21 cellular contexts compared by ENCODE assay signal in the genomic region with DNA sequence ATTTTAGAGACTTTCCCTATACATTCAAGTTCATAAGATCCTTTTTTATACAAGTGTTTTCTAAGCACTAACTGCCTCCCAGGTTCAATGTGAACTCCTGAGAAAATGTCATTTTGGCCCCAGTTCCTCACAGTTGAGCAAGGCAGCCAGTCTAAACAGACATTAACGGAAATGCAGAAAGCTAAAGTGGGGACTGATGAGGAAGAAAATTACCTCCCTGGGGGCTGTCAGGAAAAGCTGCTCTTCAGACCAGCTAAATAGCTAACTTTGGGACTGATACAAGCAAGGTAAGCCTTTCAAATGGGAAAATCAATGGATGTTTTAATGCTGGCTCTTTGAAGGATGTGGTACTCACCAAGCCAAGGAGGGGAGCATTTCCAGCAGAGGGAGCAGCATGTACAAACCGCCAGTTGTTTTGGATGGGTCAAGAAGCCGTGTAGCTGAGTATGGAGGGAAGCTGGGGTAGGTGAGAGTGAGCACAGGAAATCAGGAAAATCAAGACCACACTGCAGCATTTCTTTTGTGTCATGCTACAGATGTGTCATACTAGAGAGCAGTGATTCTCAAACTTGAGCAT.
A peak's percentile ranks its signal among the peaks of the same experiment; 100 is the strongest.
DNase-seq lines count a peak whose midpoint lies in the region; ATAC-seq, FAIRE-seq and TF ChIP-seq lines count a peak whose summit lies in the region.
"Had no signal": no experiment of that assay in that cellular context is flagged by ENCODE, and none has a peak within 500 bp of the region (broad histone marks: within the 10 kb centered on the region; RNA-seq: fewer than 3 reads in every experiment).

No MANE protein-coding gene starts in this region.

- no peak overlapping the region for H2BK12ac ChIP-seq in H9 (ENCODE audit: insufficient read length, low read depth, low read length)
- H2BK12ac ChIP-seq in H1 (ENCODE audit: low read depth, low read length), result no peak overlapping the region; the same call in 1 of the 2 replicates

- DNase-seq in H9, result peak; percentile 33
- peak; percentile 10 for DNase-seq in NCI-H69 (lab: John Stamatoyannopoulos, UW)
- DNase-seq in H1 (ENCODE audit: low read depth in 1 of 2, low spot score in 2 of 2), result no peak
- peak; percentile 27 for DNase-seq in mesendoderm
- DNase-seq in activated T-cell treated with anti-CD3 and anti-CD28 coated beads, Interleukin-2, amount 50 U/mL, for 4 hours, result no peak
- DNase-seq in DMS 273 (lab: John Stamatoyannopoulos, UW; ENCODE audit: unreplicated experiment), result no peak
- no peak for DNase-seq in activated T-cell treated with anti-CD3 and anti-CD28 coated beads, Interleukin-2, amount 50 U/mL, for 24 hours
- DNase-seq: CD4-positive, CD25-positive, alpha-beta regulatory T cell; DMS 273 treated with DMSO at 0.1 percent for 48 hours; DMS79 treated with DMSO at 0.1 percent for 48 hours; GM23248; KBM-7; NCI-H1105; NCI-H146; NCI-H2029; NCI-H2171; NCI-H345; NCI-H524 treated with DMSO at 0.1 percent for 48 hours had no signal

- no peaks in the 10 kb centered on the region for H3K9me3 ChIP-seq in H9 (ENCODE audit: control insufficient read depth, low read depth, low read length)
- no peaks in the 10 kb centered on the region for H3K9me3 ChIP-seq in H1 (ENCODE audit: insufficient read depth in 2 of 2, low read depth in 1 of 2, low read length in 1 of 2)

- CTCF ChIA-PET in H1 (lab: Charles Lee; ENCODE audit: partially characterized antibody), result interaction anchor here (0.7 to 2.5 kb wide), 17 partner anchors 9 to 219 kb away, joined by 3 to 12 read pairs (median 3); no protein-coding TSS in a partner anchor

- no peak overlapping the region for H4K5ac ChIP-seq in H9 (ENCODE audit: insufficient read length, low read depth, low read length)
- no peak overlapping the region for H4K5ac ChIP-seq in H1 (ENCODE audit: insufficient read length, low read depth, low read length)
- H4K5ac ChIP-seq in mesendoderm (ENCODE audit: low read length), result no peak overlapping the region

- H3K23ac ChIP-seq in H9 (ENCODE audit: insufficient read length, low read depth, low read length) (no peak overlapping the region), H1 (ENCODE audit: insufficient read length) (no peak overlapping the region), mesendoderm (ENCODE audit: low read length) (no peak overlapping the region)

- no peaks in the 10 kb centered on the region for H3K9me3 Mint-ChIP-seq in H9
- H3K9me3 Mint-ChIP-seq in activated T-cell treated with anti-CD3 and anti-CD28 coated beads, Interleukin-2, amount 50 U/mL, for 4 hours, result no peaks in the 10 kb centered on the region
- no peaks in the 10 kb centered on the region for H3K9me3 Mint-ChIP-seq in activated T-cell treated with anti-CD3 and anti-CD28 coated beads, Interleukin-2, amount 50 U/mL, for 24 hours

- H3K36me3 ChIP-seq in H1 (ENCODE audit: control insufficient read depth in 2 of 4, insufficient read depth in 4 of 4, low read length in 3 of 4) (no peaks in the 10 kb centered on the region), mesendoderm (ENCODE audit: control insufficient read depth, insufficient read depth, low read length) (no peaks in the 10 kb centered on the region)

- H3K56ac ChIP-seq in H9 (ENCODE audit: insufficient read length, low read depth, low read length), result no peak overlapping the region
- H3K56ac ChIP-seq in H1 (replicated peaks; ENCODE audit: insufficient read length, low read depth, low read length), result no peak overlapping the region
- H3K56ac ChIP-seq in mesendoderm (ENCODE audit: low read length), result no peak overlapping the region

- H3K79me1 ChIP-seq in H9 (ENCODE audit: insufficient read depth, low read depth, low read length, poor library complexity, severe bottlenecking) (no peaks in the 10 kb centered on the region), H1 (ENCODE audit: low read depth, low read length) (no peaks in the 10 kb centered on the region), mesendoderm (ENCODE audit: low read length) (no peaks in the 10 kb centered on the region)

- TF ChIP-seq RAD21 in H1 (IDR thresholded peaks at IDR 0.05 in 1 of 2, conservative IDR thresholded peaks at IDR 0.05 in 1 of 2; ENCODE audit: low read depth in 2 of 2, low read length in 2 of 2), result peak in 1 of 2 experiments; percentile 30; a peak in 2 of 4 replicates

- H2BK5ac ChIP-seq in H9 (ENCODE audit: insufficient read length, low read length), result no peak overlapping the region
- no peak overlapping the region for H2BK5ac ChIP-seq in H1 (ENCODE audit: low read depth, low read length)
- H2BK5ac ChIP-seq in mesendoderm (ENCODE audit: low read length), result no peak overlapping the region

- H3T11ph ChIP-seq in H9 (ENCODE audit: low read length), result no peak overlapping the region

- peaks cover 13 to 15% of the 10 kb centered on the region in 2 experiments for H3K4me1 Mint-ChIP-seq in H9
- H3K4me1 Mint-ChIP-seq in activated T-cell treated with anti-CD3 and anti-CD28 coated beads, Interleukin-2, amount 50 U/mL, for 4 hours (ENCODE audit: low read depth), result no peaks in the 10 kb centered on the region
- H3K4me1 Mint-ChIP-seq in activated T-cell treated with anti-CD3 and anti-CD28 coated beads, Interleukin-2, amount 50 U/mL, for 24 hours (ENCODE audit: low read depth), result no peaks in the 10 kb centered on the region
- H3K4me1 Mint-ChIP-seq: CD4-positive, CD25-positive, alpha-beta regulatory T cell had no signal

- H2BK20ac ChIP-seq in H9 (ENCODE audit: low read depth, low read length, poor library complexity, severe bottlenecking), result no peak overlapping the region
- no peak overlapping the region for H2BK20ac ChIP-seq in H1 (ENCODE audit: low read length)

- H4K8ac ChIP-seq in H9 (replicated peaks; ENCODE audit: insufficient read length, low read depth, low read length) (no peak overlapping the region), H1 (ENCODE audit: extremely low read depth, insufficient read depth, low read length) (no peak overlapping the region), mesendoderm (ENCODE audit: low read depth, low read length) (no peak overlapping the region)

- no peak overlapping the region for H3K4me3 ChIP-seq in H1 (ENCODE audit: extremely low read depth in 1 of 4, insufficient read depth in 2 of 4, low read depth in 3 of 4, low read length in 4 of 4)
- no peak overlapping the region for H3K4me3 ChIP-seq in mesendoderm (ENCODE audit: low read length)
- H3K4me3 ChIP-seq: GM12878, GM23248 had no signal

- TF ChIP-seq POLR2A in H1 (IDR thresholded peaks at IDR 0.05; ENCODE audit: control extremely low read depth in 1 of 2, low read depth in 2 of 2, low read length in 2 of 2), result no peak

- H4K20me1 ChIP-seq in H9 (ENCODE audit: control insufficient read depth, insufficient read depth, insufficient read length) (no peaks in the 10 kb centered on the region), H1 (replicated peaks in 1 of 2; ENCODE audit: control insufficient read depth in 1 of 2, insufficient read depth in 2 of 2, low read length in 2 of 2) (no peaks in the 10 kb centered on the region)

- H3K9ac ChIP-seq in H9 (ENCODE audit: extremely low read depth, insufficient read length, low read length) (no peak overlapping the region), H1 (replicated peaks in 1 of 4; ENCODE audit: extremely low read depth in 1 of 4, low read depth in 3 of 4, low read length in 3 of 4) (no peak overlapping the region), mesendoderm (ENCODE audit: low read length) (no peak overlapping the region)
- H3K9ac ChIP-seq: GM23248 had no signal

- no CpG with 5 or more reads among the region's 3 CpGs for WGBS in H9 (ENCODE audit: extremely low coverage, insufficient read length, low lambda C conversion rate)
- 75% methylated on average over 3 of the region's 3 CpGs; no CpG with 5 or more reads in 1 of the 2 experiments for WGBS in H1 (ENCODE audit: extremely low coverage in 1 of 2, insufficient coverage in 1 of 2, insufficient read length in 1 of 2, insufficient replicate concordance in 2 of 2, low coverage in 1 of 2, low lambda C conversion rate in 2 of 2, missing lambda C conversion rate in 1 of 2), 2 experiments
- WGBS in mesendoderm (ENCODE audit: extremely low coverage, insufficient coverage, low lambda C conversion rate), result no CpG with 5 or more reads among the region's 3 CpGs

- H3K4me1 ChIP-seq in H9 (ENCODE audit: insufficient read depth, low read length) (peaks cover 3% of the 10 kb centered on the region; the same call in 1 of the 2 replicates), H1 (replicated peaks in 1 of 4; ENCODE audit: control insufficient read depth in 3 of 4, insufficient read depth in 4 of 4, low read length in 3 of 4) (peaks cover 0 to 7% (median 3%) of the 10 kb centered on the region in 4 experiments; a peak in 3 of 7 replicates), mesendoderm (ENCODE audit: control insufficient read depth, low read depth, low read length) (no peaks in the 10 kb centered on the region)

- TF ChIP-seq CTCF in H9 (conservative IDR thresholded peaks at IDR 0.05) (peak; percentile 45; the same call in 2 of the 3 replicates), H1 (IDR thresholded peaks at IDR 0.05; ENCODE audit: control extremely low read depth in 1 of 3, insufficient read depth in 1 of 3, low read depth in 1 of 3, low read length in 3 of 3) (peak; percentile 14 to 35 (median 14); a peak in 2 of 4 replicates)

- no peak overlapping the region for H3K14ac ChIP-seq in H9 (ENCODE audit: insufficient read depth, low read length)
- no peak overlapping the region for H3K14ac ChIP-seq in H1 (ENCODE audit: insufficient read length)

- ATAC-seq in activated T-cell treated with anti-CD3 and anti-CD28 coated beads, Interleukin-2, amount 50 U/mL, for 4 hours, result no peak
- ATAC-seq: GM12878, SK-N-SH treated with all-trans-retinoic acid at 6 μM for 48 hours had no signal

- no peak overlapping the region for H3K4me3 Mint-ChIP-seq in H9
- no peak overlapping the region for H3K4me3 Mint-ChIP-seq in activated T-cell treated with anti-CD3 and anti-CD28 coated beads, Interleukin-2, amount 50 U/mL, for 4 hours
- no peak overlapping the region for H3K4me3 Mint-ChIP-seq in activated T-cell treated with anti-CD3 and anti-CD28 coated beads, Interleukin-2, amount 50 U/mL, for 24 hours
- H3K4me3 Mint-ChIP-seq: CD4-positive, CD25-positive, alpha-beta regulatory T cell had no signal

- H2AFZ ChIP-seq in H9 (ENCODE audit: low read length) (no peak overlapping the region), H1 (ENCODE audit: low read length) (0 out of 2 replicates have a peak overlapping the region, but pooled peaks have one; percentile 19)
- H2AFZ ChIP-seq: GM23248 had no signal

- H4K91ac ChIP-seq in H9 (ENCODE audit: insufficient read length, low read depth, low read length), result no peak overlapping the region
- H4K91ac ChIP-seq in H1 (replicated peaks; ENCODE audit: insufficient read length, low read length), result no peak overlapping the region

- H3K18ac ChIP-seq in H9 (ENCODE audit: insufficient read length, low read depth, low read length) (no peak overlapping the region), H1 (ENCODE audit: extremely low read depth, low read length) (no peak overlapping the region), mesendoderm (ENCODE audit: low read length) (no peak overlapping the region)

- H3K27ac Mint-ChIP-seq in H9, result no peak overlapping the region
- no peak overlapping the region for H3K27ac Mint-ChIP-seq in activated T-cell treated with anti-CD3 and anti-CD28 coated beads, Interleukin-2, amount 50 U/mL, for 24 hours
- H3K27ac Mint-ChIP-seq: CD4-positive, CD25-positive, alpha-beta regulatory T cell had no signal

- H2AK5ac ChIP-seq in H9 (ENCODE audit: insufficient read length, low read length) (no peak overlapping the region), H1 (ENCODE audit: low read depth, low read length) (no peak overlapping the region), mesendoderm (ENCODE audit: low read length) (no peak overlapping the region)

- FAIRE-seq in H1 (lab: Jason Lieb, UNC), result peak; percentile 55
- FAIRE-seq: GM12878 had no signal

- no peak overlapping the region for H3K27ac ChIP-seq in H9 (ENCODE audit: insufficient read length, low read depth, low read length)
- no peak overlapping the region for H3K27ac ChIP-seq in H1 (ENCODE audit: low read depth, low read length)
- H3K27ac ChIP-seq in mesendoderm (ENCODE audit: low read depth, low read length), result no peak overlapping the region
- H3K27ac ChIP-seq: GM23248, RWPE1 had no signal

- no peaks in the 10 kb centered on the region; the same call in 1 of the 2 replicates for H3K27me3 Mint-ChIP-seq in H9 (ENCODE audit: low read depth)
- H3K27me3 Mint-ChIP-seq in activated T-cell treated with anti-CD3 and anti-CD28 coated beads, Interleukin-2, amount 50 U/mL, for 4 hours (ENCODE audit: low read depth), result no peaks in the 10 kb centered on the region
- peaks cover 21% of the 10 kb centered on the region for H3K27me3 Mint-ChIP-seq in activated T-cell treated with anti-CD3 and anti-CD28 coated beads, Interleukin-2, amount 50 U/mL, for 24 hours

- H2BK120ac ChIP-seq in H9 (ENCODE audit: low read depth, low read length, poor library complexity, severe bottlenecking) (no peak overlapping the region), H1 (replicated peaks; ENCODE audit: low read depth, low read length) (no peak overlapping the region), mesendoderm (ENCODE audit: low read depth, low read length) (no peak overlapping the region)

- POLR2A ChIA-PET in H1 (lab: Charles Lee; ENCODE audit: partially characterized antibody), result no interaction called here

- H3K4me2 ChIP-seq in H9 (ENCODE audit: insufficient read depth, insufficient read length, low read length) (no peak overlapping the region), H1 (ENCODE audit: insufficient read depth in 1 of 2, low read depth in 2 of 2, low read length in 2 of 2) (no peak overlapping the region), mesendoderm (ENCODE audit: low read length) (no peak overlapping the region)

- H3K27me3 ChIP-seq in H9 (ENCODE audit: insufficient read depth, low read length) (no peaks in the 10 kb centered on the region), H1 (replicated peaks in 1 of 4; ENCODE audit: control insufficient read depth in 3 of 4, extremely low read depth in 1 of 4, insufficient read depth in 3 of 4, low read length in 3 of 4) (no peaks in the 10 kb centered on the region), mesendoderm (ENCODE audit: insufficient read depth, low read length, poor library complexity) (no peaks in the 10 kb centered on the region)

- TF ChIP-seq EP300 in H1 (IDR thresholded peaks at IDR 0.05; ENCODE audit: borderline replicate concordance in 1 of 2, low read depth in 2 of 2, low read length in 2 of 2), result no peak

- no peak overlapping the region for H2BK15ac ChIP-seq in H9 (ENCODE audit: low read depth, low read length)
- no peak overlapping the region; the same call in 1 of the 2 replicates for H2BK15ac ChIP-seq in H1 (ENCODE audit: low read length)
- H2BK15ac ChIP-seq in mesendoderm (replicated peaks; ENCODE audit: low read depth), result no peak overlapping the region

- H3K79me2 ChIP-seq in H9 (ENCODE audit: insufficient read depth, low read length), result no peaks in the 10 kb centered on the region
- no peaks in the 10 kb centered on the region for H3K79me2 ChIP-seq in H1 (ENCODE audit: control insufficient read depth in 1 of 2, insufficient read depth in 2 of 2, low read length in 2 of 2)
- no peaks in the 10 kb centered on the region for H3K79me2 ChIP-seq in mesendoderm (ENCODE audit: control insufficient read depth, insufficient read depth, low read length)

- no peaks in the 10 kb centered on the region; a peak in 1 of 7 replicates for H3K36me3 Mint-ChIP-seq in H9 (ENCODE audit: insufficient read depth in 1 of 3, low read depth in 3 of 3)
- no peaks in the 10 kb centered on the region for H3K36me3 Mint-ChIP-seq in activated T-cell treated with anti-CD3 and anti-CD28 coated beads, Interleukin-2, amount 50 U/mL, for 4 hours (ENCODE audit: insufficient read depth)
- H3K36me3 Mint-ChIP-seq in activated T-cell treated with anti-CD3 and anti-CD28 coated beads, Interleukin-2, amount 50 U/mL, for 24 hours (ENCODE audit: low read depth), result no peaks in the 10 kb centered on the region
- H3K36me3 Mint-ChIP-seq: CD4-positive, CD25-positive, alpha-beta regulatory T cell had no signal

- no peak overlapping the region for H3K4ac ChIP-seq in H9 (ENCODE audit: low read depth, low read length)
- H3K4ac ChIP-seq in H1 (replicated peaks; ENCODE audit: insufficient read length, low read depth, low read length), result no peak overlapping the region
- no peak overlapping the region for H3K4ac ChIP-seq in mesendoderm (ENCODE audit: low read depth, low read length)

- H3K23me2 ChIP-seq in H9 (ENCODE audit: insufficient read length, low read depth, low read length, poor library complexity, severe bottlenecking), result no peaks in the 10 kb centered on the region
- no peaks in the 10 kb centered on the region for H3K23me2 ChIP-seq in H1 (ENCODE audit: low read depth, low read length)

Comparison
In these comparisons a context has a peak if more than half of its experiments do, and no peak if none do; other contexts are left out.
1. DNase-seq: peak in H9 (single experiment), NCI-H69 (single experiment) and mesendoderm (single experiment); none in H1 (0 of 2), activated T-cell treated with anti-CD3 and anti-CD28 coated beads, Interleukin-2, amount 50 U/mL, for 4 hours (single experiment), DMS 273 (single experiment) and activated T-cell treated with anti-CD3 and anti-CD28 coated beads, Interleukin-2, amount 50 U/mL, for 24 hours (single experiment).